ENCODE assay signal across 23 cellular contexts in the genomic region with DNA sequence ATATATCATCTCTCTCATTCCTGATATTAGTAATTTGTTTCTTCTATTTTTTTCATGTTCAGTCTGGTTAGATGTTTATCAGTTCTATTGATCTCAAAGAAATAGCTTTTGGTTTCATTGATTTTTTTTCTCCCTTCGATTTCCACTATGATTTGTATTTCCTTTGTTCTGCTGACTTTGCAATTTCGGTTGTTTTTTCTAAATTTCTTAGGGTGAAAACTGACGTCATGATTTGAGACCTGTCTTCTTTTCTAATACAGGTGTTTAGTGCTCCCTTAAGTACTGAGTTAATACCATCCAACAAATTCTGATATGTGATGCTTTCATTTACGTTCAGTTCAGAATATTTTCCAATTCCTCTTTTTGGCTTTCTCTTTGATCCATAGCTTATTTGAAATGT. TPM values are rescaled to one million over a fixed set of nuclear protein-coding genes. Genes with fewer than 3 reads are reported as not detected.
DNase-seq lines count a peak whose midpoint lies in the region; ATAC-seq, FAIRE-seq and TF ChIP-seq lines count a peak whose summit lies in the region.
"Had no signal": no experiment of that assay in that cellular context is flagged by ENCODE, and none has a peak within 500 bp of the region (broad histone marks: within the 10 kb centered on the region; RNA-seq: fewer than 3 reads in every experiment).

No MANE protein-coding gene starts in this region.

- H3K4me2 ChIP-seq in A549, result no peak overlapping the region
- H3K4me2 ChIP-seq: BLaER1 had no signal

- intact Hi-C loops in activated B cell treated with CpG ODN at 0.5 μM for 24 hours (cut with micrococcal nuclease), result loop anchor here (1.0 to 5.0 kb wide), 2 partner anchors 11 to 35 kb away; no protein-coding TSS in a partner anchor
- intact Hi-C loops in activated CD4-positive, alpha-beta T cell treated with anti-CD3 and anti-CD28 coated beads for 36 hours (cut with DNase I, micrococcal nuclease), result loop anchor here in 1 of 2 experiments (10.0 kb wide), 1 partner anchor 563 kb away; no protein-coding TSS in a partner anchor

- no peak for TF ChIP-seq EP300 in A549 (IDR thresholded peaks at IDR 0.05)

- in situ Hi-C loops in G401 (cut with HindIII; ENCODE audit: low sequenced_read_pairs), result no loop called here

- no peak overlapping the region for H3K4me3 ChIP-seq in A549
- H3K4me3 ChIP-seq: BLaER1, SK-N-MC had no signal

- H3K36me3 Mint-ChIP-seq in activated B cell treated with CpG ODN at 0.5 μM for 24 hours (ENCODE audit: low read depth), result peaks cover 46% of the 10 kb centered on the region
- H3K36me3 Mint-ChIP-seq in activated CD4-positive, alpha-beta T cell treated with anti-CD3 and anti-CD28 coated beads for 36 hours (ENCODE audit: low read depth), result peaks cover 4% of the 10 kb centered on the region

- ATAC-seq in A549 (no peak), activated B cell treated with CpG ODN at 0.5 μM for 24 hours (ENCODE audit: low read depth) (no peak), GM18517 (IDR thresholded peaks at IDR 0.05; ENCODE audit: unreplicated experiment) (no peak)
- ATAC-seq in activated CD4-positive, alpha-beta T cell treated with anti-CD3 and anti-CD28 coated beads for 36 hours, result no peak

- 90% methylated on average over 4 of the region's 4 CpGs for WGBS in A549 (ENCODE audit: missing lambda C conversion rate)

- no peaks in the 10 kb centered on the region for H3K9me3 ChIP-seq in A549
- H3K9me3 ChIP-seq: BLaER1 had no signal

- peaks cover 5% of the 10 kb centered on the region; the same call in 2 of the 3 replicates for H3K4me1 ChIP-seq in A549

- TF ChIP-seq RAD21 in A549 (conservative IDR thresholded peaks at IDR 0.05 in 1 of 2, IDR thresholded peaks at IDR 0.05 in 1 of 2), result no peak

- TF ChIP-seq POLR2A in A549 (IDR thresholded peaks at IDR 0.05; ENCODE audit: low read length), result no peak

- no peaks in the 10 kb centered on the region for H3K27me3 Mint-ChIP-seq in activated B cell treated with CpG ODN at 0.5 μM for 24 hours
- no peaks in the 10 kb centered on the region for H3K27me3 Mint-ChIP-seq in activated CD4-positive, alpha-beta T cell treated with anti-CD3 and anti-CD28 coated beads for 36 hours

- DNase-seq in A549 (ENCODE audit: low read depth in 1 of 2, low spot score in 1 of 2), result no peak
- no peak for DNase-seq in GM19239 (ENCODE audit: insufficient read length, low spot score)
- DNase-seq in activated B cell treated with CpG ODN at 0.5 μM for 24 hours, result no peak
- DNase-seq in AG08396 (ENCODE audit: low spot score), result no peak
- no peak for DNase-seq in G401 (ENCODE audit: low spot score)
- DNase-seq in activated CD4-positive, alpha-beta T cell treated with anti-CD3 and anti-CD28 coated beads for 36 hours, result no peak
- DNase-seq: HCEC 1CT; NCI-H1105; NCI-H1694; NCI-H2081 treated with DMSO at 0.1 percent for 48 hours; NCI-H748 treated with DMSO at 0.1 percent for 48 hours; NK-92 treated with Interleukin-12 subunit alpha and Interleukin-12 subunit beta, amount 100 ng/mL, for 24 hours; SHP77 had no signal

- H3K27ac ChIP-seq in A549, result no peak overlapping the region
- H3K27ac ChIP-seq: BLaER1, SK-N-MC had no signal

- FAIRE-seq in A549 (lab: Jason Lieb, UNC) (no peak), GM19239 (lab: Jason Lieb, UNC) (peak; percentile 48), endometrium (lab: Jason Lieb, UNC) (peak; percentile 53)
- FAIRE-seq: D721Med had no signal

- H3K27ac Mint-ChIP-seq in activated B cell treated with CpG ODN at 0.5 μM for 24 hours, result peak overlapping the region; percentile 86
- no peak overlapping the region for H3K27ac Mint-ChIP-seq in activated CD4-positive, alpha-beta T cell treated with anti-CD3 and anti-CD28 coated beads for 36 hours

- CTCF ChIA-PET in A549 (lab: Yijun Ruan, JAX), result interaction anchor here (0.8 to 13.0 kb wide), 8 partner anchors 187 to 573 kb away, joined by 3 to 136 read pairs (median 4); no protein-coding TSS in a partner anchor
- CTCF ChIA-PET in activated B cell treated with CpG ODN at 0.5 μM for 24 hours (lab: Charles Lee), result interaction anchor here (1.2 to 7.9 kb wide), 4 partner anchors 9 to 209 kb away, joined by 4 to 147 read pairs (median 64); no protein-coding TSS in a partner anchor
- CTCF ChIA-PET in activated CD4-positive, alpha-beta T cell treated with anti-CD3 and anti-CD28 coated beads for 36 hours (lab: Charles Lee), result interaction anchor here (0.9 to 10.5 kb wide), 5 partner anchors 8 to 573 kb away, joined by 3 to 228 read pairs (median 3); no protein-coding TSS in a partner anchor

- H3K4me3 Mint-ChIP-seq in activated B cell treated with CpG ODN at 0.5 μM for 24 hours, result peak overlapping the region; percentile 49
- H3K4me3 Mint-ChIP-seq in activated CD4-positive, alpha-beta T cell treated with anti-CD3 and anti-CD28 coated beads for 36 hours, result no peak overlapping the region

- H3K4me1 Mint-ChIP-seq in activated B cell treated with CpG ODN at 0.5 μM for 24 hours, result peaks cover 49% of the 10 kb centered on the region
- peaks cover 16% of the 10 kb centered on the region for H3K4me1 Mint-ChIP-seq in activated CD4-positive, alpha-beta T cell treated with anti-CD3 and anti-CD28 coated beads for 36 hours

- POLR2A ChIA-PET in A549 (lab: Yijun Ruan, JAX), result no interaction called here
- POLR2A ChIA-PET in activated B cell treated with CpG ODN at 0.5 μM for 24 hours (lab: Charles Lee), result interaction anchor here (1.1 to 4.9 kb wide), 3 partner anchors 15 to 327 kb away, joined by 3 to 79 read pairs (median 5); a partner anchor contains a TSS
- POLR2A ChIA-PET in activated CD4-positive, alpha-beta T cell treated with anti-CD3 and anti-CD28 coated beads for 36 hours (lab: Charles Lee), result no interaction called here

- TF ChIP-seq CTCF in A549 (IDR thresholded peaks at IDR 0.05) (no peak), activated B cell treated with CpG ODN at 0.5 μM for 24 hours (IDR thresholded peaks at IDR 0.05) (no peak)

- H3K9me3 Mint-ChIP-seq in activated B cell treated with CpG ODN at 0.5 μM for 24 hours, result no peaks in the 10 kb centered on the region
- H3K9me3 Mint-ChIP-seq in activated CD4-positive, alpha-beta T cell treated with anti-CD3 and anti-CD28 coated beads for 36 hours (ENCODE audit: low read depth), result no peaks in the 10 kb centered on the region

TF ChIP-seq in A549, 52 proteins besides CTCF, POLR2A, EP300 and RAD21:
- TF ChIP-seq, protein P1, sequence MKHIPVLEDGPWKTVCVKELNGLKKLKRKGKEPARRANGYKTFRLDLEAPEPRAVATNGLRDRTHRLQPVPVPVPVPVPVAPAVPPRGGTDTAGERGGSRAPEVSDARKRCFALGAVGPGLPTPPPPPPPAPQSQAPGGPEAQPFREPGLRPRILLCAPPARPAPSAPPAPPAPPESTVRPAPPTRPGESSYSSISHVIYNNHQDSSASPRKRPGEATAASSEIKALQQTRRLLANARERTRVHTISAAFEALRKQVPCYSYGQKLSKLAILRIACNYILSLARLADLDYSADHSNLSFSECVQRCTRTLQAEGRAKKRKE (CRISPR knock-in tag; IDR thresholded peaks at IDR 0.05; ENCODE audit: low read depth), result no peak
- TF ChIP-seq MAFK (IDR thresholded peaks at IDR 0.05; ENCODE audit: partially characterized antibody), result peak; percentile 93
- TF ChIP-seq, protein P2, sequence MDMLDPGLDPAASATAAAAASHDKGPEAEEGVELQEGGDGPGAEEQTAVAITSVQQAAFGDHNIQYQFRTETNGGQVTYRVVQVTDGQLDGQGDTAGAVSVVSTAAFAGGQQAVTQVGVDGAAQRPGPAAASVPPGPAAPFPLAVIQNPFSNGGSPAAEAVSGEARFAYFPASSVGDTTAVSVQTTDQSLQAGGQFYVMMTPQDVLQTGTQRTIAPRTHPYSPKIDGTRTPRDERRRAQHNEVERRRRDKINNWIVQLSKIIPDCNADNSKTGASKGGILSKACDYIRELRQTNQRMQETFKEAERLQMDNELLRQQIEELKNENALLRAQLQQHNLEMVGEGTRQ (IDR thresholded peaks at IDR 0.05), result no peak
TF ChIP-seq in A549: peak in this region for 1.

RNA-seq across cellular contexts. Expression of a gene that starts 25.2 kb away (rescaled TPM):
- polyA plus RNA-seq in A549 (2011; rRNA removed), result 22.8 and 29.5 TPM in 2 replicates
- 6.5 and 6.9 TPM in 2 replicates for polyA plus RNA-seq in A549 (2012; cell fraction: cytosol; rRNA removed)
- 2.7 and 4.1 TPM in 2 replicates for polyA plus RNA-seq in A549 (2012; cell fraction: nucleus; rRNA removed)
- polyA plus RNA-seq in A549 (2017; fragmentation: RNase III; extraction: RNeasy Plus Mini Kit Qiagen cat#74134 plus additional on column Dnase treatment), result 18.4 to 19.8 TPM (median 19.2 TPM) in 3 replicates
- polyA minus RNA-seq in A549 (2011; rRNA and poly(A)+ RNA removed), result 14.7 and 21.5 TPM in 2 replicates
- total RNA-seq in activated B cell treated with CpG ODN at 0.5 μM for 24 hours, result 109 and 138 TPM in 2 replicates
- 1.4 and 3.5 TPM in 2 replicates for total RNA-seq in G401 (2014; rRNA removed; shearing (Covaris generic))
- 10 to 100 TPM; 13.3 to 20.3 TPM for total RNA-seq in activated CD4-positive, alpha-beta T cell treated with anti-CD3 and anti-CD28 coated beads for 36 hours

RNA-seq across cellular contexts. Expression of a gene that starts 50.3 kb away (rescaled TPM):
- polyA plus RNA-seq in A549 (2011; rRNA removed), result not detected in 2 replicates
- polyA plus RNA-seq in A549 (2012; cell fraction: cytosol; rRNA removed), result not detected in 2 replicates
- not detected in 2 replicates for polyA plus RNA-seq in A549 (2012; cell fraction: nucleus; rRNA removed)
- not detected in 3 replicates for polyA plus RNA-seq in A549 (2017; fragmentation: RNase III; extraction: RNeasy Plus Mini Kit Qiagen cat#74134 plus additional on column Dnase treatment)
- not detected in 2 replicates for polyA minus RNA-seq in A549 (2011; rRNA and poly(A)+ RNA removed)
- total RNA-seq in activated B cell treated with CpG ODN at 0.5 μM for 24 hours, result not detected in 2 replicates
- not detected in 2 replicates for total RNA-seq in G401 (2014; rRNA removed; shearing (Covaris generic))
- not detected for total RNA-seq in activated CD4-positive, alpha-beta T cell treated with anti-CD3 and anti-CD28 coated beads for 36 hours
- total RNA-seq: A172, HT-29, LHCN-M2, NCI-H460, OCI-LY7 had no signal
